ENCODE assay signal across 1 cellular context in genomic region chr1:65323246-65323645, GRCh38.
A peak's percentile ranks its signal among the peaks of the same experiment; 100 is the strongest.
TF ChIP-seq lines count a peak whose summit lies in the region.

No MANE protein-coding gene starts in this region.

TF ChIP-seq in K562, 482 proteins besides CTCF, POLR2A, EP300 and RAD21 (continued from another document and continues in another):
- TF ChIP-seq ETS1 (conservative IDR thresholded peaks at IDR 0.05; ENCODE audit: control insufficient read depth, low read depth, low read length) (no peak), ADNP (tag; IDR thresholded peaks at IDR 0.05) (no peak), CTBP1 (IDR thresholded peaks at IDR 0.05; ENCODE audit: borderline replicate concordance) (0 out of 2 replicates have a peak, but pooled peaks have one; percentile 20), BCOR (IDR thresholded peaks at IDR 0.05) (no peak), GTF2E2 (tag; IDR thresholded peaks at IDR 0.05) (no peak), ZNF511 (CRISPR knock-in tag; IDR thresholded peaks at IDR 0.05) (no peak), KHSRP (IDR thresholded peaks at IDR 0.05) (no peak), MTA1 (IDR thresholded peaks at IDR 0.05; ENCODE audit: borderline replicate concordance) (no peak), FOXM1 (IDR thresholded peaks at IDR 0.05; ENCODE audit: low read depth) (no peak), FOXM1 (CRISPR knock-in tag; IDR thresholded peaks at IDR 0.05; ENCODE audit: low read depth) (no peak), CREB3 (tag; conservative IDR thresholded peaks at IDR 0.05; ENCODE audit: low read depth) (no peak), NR2C1 (IDR thresholded peaks at IDR 0.05) (no peak), NR2C1 (tag; IDR thresholded peaks at IDR 0.05) (peak; percentile 46; the same call in 1 of the 2 replicates), GATAD2A (IDR thresholded peaks at IDR 0.05) (no peak), BRCA1 (IDR thresholded peaks at IDR 0.05) (no peak), BRCA1 (CRISPR knock-in tag; IDR thresholded peaks at IDR 0.05) (no peak), GATA2 (CRISPR knock-in tag; IDR thresholded peaks at IDR 0.05) (no peak), CBX3 (IDR thresholded peaks at IDR 0.05; ENCODE audit: borderline replicate concordance in 1 of 2, low read length in 2 of 2) (peak in 1 of 2 experiments; percentile 89; a peak in 1 of 3 replicates), TCFL5 (CRISPR knock-in tag; conservative IDR thresholded peaks at IDR 0.05) (no peak), NCOA4 (IDR thresholded peaks at IDR 0.05; ENCODE audit: partially characterized antibody) (no peak), TBP (optimal IDR thresholded peaks at IDR 0.05; ENCODE audit: low read depth, low read length) (no peak), STAT5A (IDR thresholded peaks at IDR 0.05; ENCODE audit: borderline replicate concordance, low read length) (no peak), NCOA6 (IDR thresholded peaks at IDR 0.05) (no peak), ATF3 (IDR thresholded peaks at IDR 0.05) (no peak), ATF3 (CRISPR knock-in tag; conservative IDR thresholded peaks at IDR 0.05) (no peak), ZNF324 (CRISPR knock-in tag; IDR thresholded peaks at IDR 0.05) (no peak), CHD1 (IDR thresholded peaks at IDR 0.05; ENCODE audit: low read length) (no peak), ZNF316 (IDR thresholded peaks at IDR 0.05) (peak; percentile 94), POLR2AphosphoS5 (IDR thresholded peaks at IDR 0.05; ENCODE audit: control insufficient read depth, insufficient read depth, low read depth, low read length) (no peak), YY1 (IDR thresholded peaks at IDR 0.05; ENCODE audit: borderline replicate concordance in 1 of 3, control insufficient read depth in 1 of 3, extremely low read depth in 1 of 3, insufficient read depth in 3 of 3, insufficient read length in 1 of 3, insufficient replicate concordance in 2 of 3, low read depth in 1 of 3, low read length in 2 of 3) (peak in 1 of 3 experiments; percentile 41), C11orf30 (IDR thresholded peaks at IDR 0.05; ENCODE audit: low read depth) (peak; percentile 84), TRIM24 (IDR thresholded peaks at IDR 0.05) (peak; percentile 71 to 89), MYNN (IDR thresholded peaks at IDR 0.05) (no peak), MYNN (CRISPR knock-in tag; IDR thresholded peaks at IDR 0.05) (no peak), ETV1 (tag; conservative IDR thresholded peaks at IDR 0.05; ENCODE audit: low read depth) (peak; percentile 77), KDM4B (IDR thresholded peaks at IDR 0.05; ENCODE audit: borderline replicate concordance in 2 of 2, low read depth in 1 of 2) (no peak), NCOA2 (IDR thresholded peaks at IDR 0.05; ENCODE audit: partially characterized antibody in 2 of 2) (no peak), PHB2 (IDR thresholded peaks at IDR 0.05; ENCODE audit: low read depth) (no peak), ZKSCAN1 (IDR thresholded peaks at IDR 0.05; ENCODE audit: low read depth, low read length) (no peak), KLF6 (CRISPR knock-in tag; IDR thresholded peaks at IDR 0.05; ENCODE audit: borderline replicate concordance) (no peak), DMBX1 (CRISPR knock-in tag; IDR thresholded peaks at IDR 0.05; ENCODE audit: borderline replicate concordance) (peak; percentile 54; the same call in 1 of the 2 replicates), ZNF445 (CRISPR knock-in tag; IDR thresholded peaks at IDR 0.05; ENCODE audit: low read depth) (no peak), DNMT1 (IDR thresholded peaks at IDR 0.05) (no peak), XRCC3 (IDR thresholded peaks at IDR 0.05) (no peak), ZNF699 (CRISPR knock-in tag; IDR thresholded peaks at IDR 0.05; ENCODE audit: insufficient replicate concordance) (no peak), HEY1 (CRISPR knock-in tag; IDR thresholded peaks at IDR 0.05; ENCODE audit: borderline replicate concordance) (no peak), ZFPM2 (CRISPR knock-in tag; IDR thresholded peaks at IDR 0.05) (no peak), KDM5B (IDR thresholded peaks at IDR 0.05; ENCODE audit: insufficient replicate concordance, low read depth, low read length) (no peak), SREBF2 (CRISPR knock-in tag; IDR thresholded peaks at IDR 0.05) (no peak), MAFF (IDR thresholded peaks at IDR 0.05; ENCODE audit: low read length) (peak; percentile 61; the same call in 1 of the 2 replicates), ARNT (IDR thresholded peaks at IDR 0.05) (no peak), SMARCC2 (IDR thresholded peaks at IDR 0.05; ENCODE audit: low read depth) (no peak), RBM14 (IDR thresholded peaks at IDR 0.05; ENCODE audit: borderline replicate concordance, insufficient read depth, low read depth, low read length) (no peak), EHMT2 (IDR thresholded peaks at IDR 0.05) (peak; percentile 89), SAFB (IDR thresholded peaks at IDR 0.05; ENCODE audit: borderline replicate concordance, low read depth, low read length) (no peak), DPF2 (IDR thresholded peaks at IDR 0.05) (peak; percentile 71), ZFP36 (IDR thresholded peaks at IDR 0.05; ENCODE audit: low read depth, low read length, partially characterized antibody) (peak; percentile 88), CHD2 (IDR thresholded peaks at IDR 0.05; ENCODE audit: low read depth, low read length) (no peak), XRCC5 (IDR thresholded peaks at IDR 0.05; ENCODE audit: low read depth, low read length) (no peak), E2F8 (IDR thresholded peaks at IDR 0.05; ENCODE audit: low read depth, partially characterized antibody) (no peak), ZNF184 (CRISPR knock-in tag; IDR thresholded peaks at IDR 0.05) (no peak), HMG20B (CRISPR knock-in tag; IDR thresholded peaks at IDR 0.05) (no peak), SETDB1 (IDR thresholded peaks at IDR 0.05; ENCODE audit: low read length) (no peak), ZBTB26 (CRISPR knock-in tag; IDR thresholded peaks at IDR 0.05) (no peak), CCAR2 (IDR thresholded peaks at IDR 0.05; ENCODE audit: low read depth, low read length) (no peak), NFYB (IDR thresholded peaks at IDR 0.05; ENCODE audit: extremely low read depth, insufficient read length) (no peak), NFE2 (IDR thresholded peaks at IDR 0.05; ENCODE audit: low read depth) (peak; percentile 83), SMARCA4 (IDR thresholded peaks at IDR 0.05) (0 out of 2 replicates have a peak, but pooled peaks have one; percentile 35), MEF2D (tag; conservative IDR thresholded peaks at IDR 0.05; ENCODE audit: low read depth) (no peak), STAT6 (CRISPR knock-in tag; IDR thresholded peaks at IDR 0.05) (no peak), L3MBTL2 (IDR thresholded peaks at IDR 0.05) (no peak; the same call in 1 of the 2 replicates), HNRNPH1 (optimal IDR thresholded peaks at IDR 0.05; ENCODE audit: low read depth, low read length) (no peak), BRF2 (IDR thresholded peaks at IDR 0.05; ENCODE audit: borderline replicate concordance, insufficient read depth, insufficient read length) (no peak), PTBP1 (IDR thresholded peaks at IDR 0.05; ENCODE audit: low read depth, low read length) (no peak)
